Comparison of ENCODE assay signal across 14 cellular contexts in genomic region chr1:172203135-172203823, GRCh38.
A peak's percentile ranks its signal among the peaks of the same experiment; 100 is the strongest.
DNase-seq lines count a peak whose midpoint lies in the region; ATAC-seq and TF ChIP-seq lines count a peak whose summit lies in the region.
"Had no signal": no experiment of that assay in that cellular context is flagged by ENCODE, and none has a peak within 500 bp of the region (broad histone marks: within the 10 kb centered on the region; RNA-seq: fewer than 3 reads in every experiment).

No MANE protein-coding gene starts in this region.

- POLR2A ChIA-PET in activated CD4-positive, alpha-beta memory T cell treated with anti-CD3 and anti-CD28 coated beads, Interleukin-2, amount 10 ng/mL, durations not matched to agents 7 days and 5 days (lab: Charles Lee): no interaction called here
- POLR2A ChIA-PET in activated CD4-positive, alpha-beta memory T cell treated with anti-CD3 and anti-CD28 coated beads for 36 hours (lab: Charles Lee): no interaction called here

- H3K9me3 Mint-ChIP-seq in activated CD4-positive, alpha-beta memory T cell treated with anti-CD3 and anti-CD28 coated beads, Interleukin-2, amount 10 ng/mL, durations not matched to agents 7 days and 5 days: peaks cover 24% of the 10 kb centered on the region
- peaks cover 24% of the 10 kb centered on the region for H3K9me3 Mint-ChIP-seq in activated CD4-positive, alpha-beta memory T cell treated with anti-CD3 and anti-CD28 coated beads for 36 hours

- no peak for TF ChIP-seq CTCF in foreskin fibroblast (IDR thresholded peaks at IDR 0.05; ENCODE audit: low read depth, low read length)

- intact Hi-C loops in activated CD4-positive, alpha-beta memory T cell treated with anti-CD3 and anti-CD28 coated beads for 36 hours (cut with micrococcal nuclease): no loop called here

- H3K4me3 ChIP-seq in foreskin fibroblast (ENCODE audit: low read depth in 1 of 2, low read length in 2 of 2): no peak overlapping the region
- H3K4me3 ChIP-seq: heart right ventricle, prostate gland had no signal

- H3K36me3 Mint-ChIP-seq in activated CD4-positive, alpha-beta memory T cell treated with anti-CD3 and anti-CD28 coated beads, Interleukin-2, amount 10 ng/mL, durations not matched to agents 7 days and 5 days (ENCODE audit: low read depth): peaks cover 15% of the 10 kb centered on the region
- H3K36me3 Mint-ChIP-seq in activated CD4-positive, alpha-beta memory T cell treated with anti-CD3 and anti-CD28 coated beads for 36 hours: peaks cover 15% of the 10 kb centered on the region

- peak overlapping the region; percentile 25 for H3K4me3 Mint-ChIP-seq in activated CD4-positive, alpha-beta memory T cell treated with anti-CD3 and anti-CD28 coated beads, Interleukin-2, amount 10 ng/mL, durations not matched to agents 7 days and 5 days
- H3K4me3 Mint-ChIP-seq in activated CD4-positive, alpha-beta memory T cell treated with anti-CD3 and anti-CD28 coated beads for 36 hours: no peak overlapping the region
- H3K4me3 Mint-ChIP-seq: activated CD8-positive, alpha-beta T cell treated with anti-CD3 and anti-CD28 coated beads, Interleukin-2, amount 10 ng/mL, durations not matched to agents 7 days and 5 days; memory B cell had no signal

- CTCF ChIA-PET in activated CD4-positive, alpha-beta memory T cell treated with anti-CD3 and anti-CD28 coated beads, Interleukin-2, amount 10 ng/mL, durations not matched to agents 7 days and 5 days (lab: Charles Lee): no interaction called here
- CTCF ChIA-PET in activated CD4-positive, alpha-beta memory T cell treated with anti-CD3 and anti-CD28 coated beads for 36 hours (lab: Charles Lee): no interaction called here

- no peak for ATAC-seq in HG03135 (IDR thresholded peaks at IDR 0.05; ENCODE audit: unreplicated experiment)
- ATAC-seq: activated CD8-positive, alpha-beta T cell treated with anti-CD3 and anti-CD28 coated beads, Interleukin-2, amount 10 ng/mL, durations not matched to agents 7 days and 5 days; activated naive CD4-positive, alpha-beta T cell treated with anti-CD3 and anti-CD28 coated beads, Interleukin-2, amount 50 U/mL, for 72 hours; heart right ventricle had no signal

- H3K4me1 Mint-ChIP-seq in activated CD4-positive, alpha-beta memory T cell treated with anti-CD3 and anti-CD28 coated beads, Interleukin-2, amount 10 ng/mL, durations not matched to agents 7 days and 5 days: peaks cover 11% of the 10 kb centered on the region
- peaks cover 10% of the 10 kb centered on the region for H3K4me1 Mint-ChIP-seq in activated CD4-positive, alpha-beta memory T cell treated with anti-CD3 and anti-CD28 coated beads for 36 hours (ENCODE audit: low read depth)

- peak overlapping the region; percentile 55 for H3K27ac Mint-ChIP-seq in activated CD4-positive, alpha-beta memory T cell treated with anti-CD3 and anti-CD28 coated beads, Interleukin-2, amount 10 ng/mL, durations not matched to agents 7 days and 5 days
- no peak overlapping the region for H3K27ac Mint-ChIP-seq in activated CD4-positive, alpha-beta memory T cell treated with anti-CD3 and anti-CD28 coated beads for 36 hours
- H3K27ac Mint-ChIP-seq: activated CD8-positive, alpha-beta T cell treated with anti-CD3 and anti-CD28 coated beads, Interleukin-2, amount 10 ng/mL, durations not matched to agents 7 days and 5 days; activated naive CD4-positive, alpha-beta T cell treated with anti-CD3 and anti-CD28 coated beads, Interleukin-2, amount 50 U/mL, for 72 hours; memory B cell had no signal

- H3K27me3 Mint-ChIP-seq in activated CD4-positive, alpha-beta memory T cell treated with anti-CD3 and anti-CD28 coated beads, Interleukin-2, amount 10 ng/mL, durations not matched to agents 7 days and 5 days: no peaks in the 10 kb centered on the region
- no peaks in the 10 kb centered on the region for H3K27me3 Mint-ChIP-seq in activated CD4-positive, alpha-beta memory T cell treated with anti-CD3 and anti-CD28 coated beads for 36 hours
- H3K27me3 Mint-ChIP-seq: memory B cell had no signal

- DNase-seq in activated CD4-positive, alpha-beta memory T cell treated with anti-CD3 and anti-CD28 coated beads, Interleukin-2, amount 10 ng/mL, durations not matched to agents 7 days and 5 days: peak; percentile 20
- no peak for DNase-seq in activated CD4-positive, alpha-beta memory T cell treated with anti-CD3 and anti-CD28 coated beads for 36 hours
- peak; percentile 3 for DNase-seq in SK-N-DZ (ENCODE audit: low spot score)
- peak; percentile 20 to 39 for DNase-seq in foreskin fibroblast
- DNase-seq in stimulated activated CD4-positive, alpha-beta T cell treated with anti-CD3 and anti-CD28 coated beads, Interleukin-12 subunit alpha, Interleukin-12 subunit beta, amount 100 ng/mL, for 4 hours: no peak
- DNase-seq in hypothalamus (lab: John Stamatoyannopoulos, UW): no peak
- DNase-seq in GOT3 (lab: John Stamatoyannopoulos, UW): no peak
- DNase-seq: activated CD8-positive, alpha-beta T cell treated with anti-CD3 and anti-CD28 coated beads, Interleukin-2, amount 10 ng/mL, durations not matched to agents 7 days and 5 days; heart right ventricle; NCI-H1105 treated with DMSO at 0.1 percent for 48 hours had no signal

Comparison
In these comparisons a context has a peak if more than half of its experiments do, and no peak if none do; other contexts are left out.
1. DNase-seq: peak in activated CD4-positive, alpha-beta memory T cell treated with anti-CD3 and anti-CD28 coated beads, Interleukin-2, amount 10 ng/mL, durations not matched to agents 7 days and 5 days (single experiment), SK-N-DZ (single experiment) and foreskin fibroblast (2 of 2); none in activated CD4-positive, alpha-beta memory T cell treated with anti-CD3 and anti-CD28 coated beads for 36 hours (single experiment), stimulated activated CD4-positive, alpha-beta T cell treated with anti-CD3 and anti-CD28 coated beads, Interleukin-12 subunit alpha, Interleukin-12 subunit beta, amount 100 ng/mL, for 4 hours (single experiment), hypothalamus (0 of 51) and GOT3 (single experiment).